34 cellular contexts compared by ENCODE assay signal in the genomic region with DNA sequence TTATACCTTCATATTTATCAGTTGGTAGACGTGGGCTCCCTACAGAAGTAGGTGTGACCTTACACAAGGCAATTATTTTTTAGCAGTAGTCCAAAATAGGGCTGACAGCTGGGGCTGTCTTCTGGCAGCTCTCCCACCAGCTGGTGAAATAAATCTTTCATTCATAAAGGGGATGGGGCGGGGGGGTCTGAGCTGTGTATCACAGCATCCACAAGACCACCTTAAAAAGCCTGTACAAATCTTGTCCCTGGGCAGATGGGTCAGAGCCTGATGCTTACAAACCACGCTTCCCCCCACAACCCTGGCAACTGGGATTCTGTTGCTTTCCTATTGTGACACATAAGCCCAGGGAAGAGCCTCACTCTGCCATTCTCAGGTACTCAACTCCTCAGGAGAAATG. TPM values are rescaled to one million over a fixed set of nuclear protein-coding genes. Genes with fewer than 3 reads are reported as not detected.
DNase-seq lines count a peak whose midpoint lies in the region; TF ChIP-seq lines count a peak whose summit lies in the region.
"Had no signal": no experiment of that assay in that cellular context is flagged by ENCODE, and none has a peak within 500 bp of the region (broad histone marks: within the 10 kb centered on the region; RNA-seq: fewer than 3 reads in every experiment).

No MANE protein-coding gene starts in this region.

- H3K9me2 ChIP-seq in hepatocyte (replicated peaks; ENCODE audit: insufficient read depth), result no peaks in the 10 kb centered on the region

- no peaks in the 10 kb centered on the region for H3K79me2 ChIP-seq in hepatocyte

- H3K4me3 ChIP-seq in hepatocyte, result no peak overlapping the region
- H3K4me3 ChIP-seq: adrenal gland, left ventricle myocardium inferior, Peyer's patch, tibial nerve had no signal

- no peaks in the 10 kb centered on the region for H3K36me3 ChIP-seq in hepatocyte (replicated peaks; ENCODE audit: insufficient read depth, low read depth)
- H3K36me3 ChIP-seq: adrenal gland, left ventricle myocardium inferior, Peyer's patch, tibial nerve had no signal

- no peak overlapping the region for H3K27ac ChIP-seq in hepatocyte
- H3K27ac ChIP-seq: adrenal gland, HL-60, left ventricle myocardium inferior, Peyer's patch, tibial nerve, VCaP had no signal

- TF ChIP-seq CTCF in hepatocyte (IDR thresholded peaks at IDR 0.05; ENCODE audit: poor library complexity), result no peak

- H3K4me1 ChIP-seq in hepatocyte (ENCODE audit: insufficient read depth), result no peaks in the 10 kb centered on the region
- H3K4me1 ChIP-seq: adrenal gland, tibial nerve had no signal

- no peak overlapping the region for H3K4me2 ChIP-seq in hepatocyte

- H3K9me3 ChIP-seq in hepatocyte (ENCODE audit: low read depth), result no peaks in the 10 kb centered on the region
- H3K9me3 ChIP-seq: adrenal gland, left ventricle myocardium inferior, Peyer's patch, tibial nerve had no signal

- H2AFZ ChIP-seq in hepatocyte, result no peak overlapping the region

- no peaks in the 10 kb centered on the region for H4K20me1 ChIP-seq in hepatocyte (ENCODE audit: insufficient read depth, poor library complexity, severe bottlenecking)

- WGBS in hepatocyte (ENCODE audit: low lambda C conversion rate, missing lambda C conversion rate), result 51% methylated on average over 3 of the region's 3 CpGs

- H3K27me3 ChIP-seq in hepatocyte, result no peaks in the 10 kb centered on the region
- H3K27me3 ChIP-seq: adrenal gland, Peyer's patch, tibial nerve had no signal

- DNase-seq in DMS 273 treated with DMSO at 0.1 percent for 48 hours (lab: John Stamatoyannopoulos, UW) (peak; percentile 43), LHCN-M2 (ENCODE audit: low read depth) (peak; percentile 51), NCI-H82 treated with DMSO at 0.1 percent for 48 hours (lab: John Stamatoyannopoulos, UW; ENCODE audit: unreplicated experiment) (peak; percentile 1), myocyte (ENCODE audit: low read depth) (peak; percentile 89), hepatocyte (ENCODE audit: low spot score) (no peak), NCI-H226 (no peak), NCI-H2107 treated with DMSO at 0.1 percent for 48 hours (lab: John Stamatoyannopoulos, UW; ENCODE audit: unreplicated experiment) (no peak)
- DNase-seq: activated CD4-positive, alpha-beta T cell treated with anti-CD3 and anti-CD28 coated beads for 36 hours; activated naive CD4-positive, alpha-beta T cell treated with Interleukin-2 at 50 U/mL for 16 hours; adrenal gland; DMS53; endodermal cell; head of caudate nucleus; KG1; left ventricle myocardium inferior; naive B cell; NCI-H1436; NCI-H2107; NCI-H510A; Peyer's patch; right cardiac atrium; SHP77 treated with DMSO at 0.1 percent for 48 hours; stimulated activated CD4-positive, alpha-beta T cell treated with anti-CD3 and anti-CD28 coated beads, Interleukin-1b, Interleukin-23, amount 100 ng/mL, for 48 hours; T-helper 9 cell had no signal

RNA-seq across cellular contexts. Expression of gene CSF2, which starts 19.7 kb away (rescaled TPM):
- total RNA-seq in LHCN-M2 (2014; rRNA removed) (not detected in 2 replicates), myocyte (not detected in 2 replicates), hepatocyte (1.0 TPM in 1 of 2 replicates, not detected in the other)
- 3.2 TPM for polyA plus RNA-seq in LHCN-M2 (2012)
- polyA plus RNA-seq in myocyte (2012), result not detected
- not detected in 2 replicates for polyA plus RNA-seq in hepatocyte
- total RNA-seq: endodermal cell, esophagus mucosa, left ventricle myocardium inferior, mesenteric fat pad, Peyer's patch, posterior vena cava, right cardiac atrium, tibial nerve had no signal
- polyA plus RNA-seq: adrenal gland, AG04450, BJ, right cardiac atrium had no signal

RNA-seq across cellular contexts. Expression of gene IL3, which starts 32.9 kb away (rescaled TPM):
- total RNA-seq in LHCN-M2 (2014; rRNA removed) (not detected in 2 replicates), myocyte (not detected in 2 replicates), hepatocyte (0.37 TPM in 1 of 2 replicates, not detected in the other)
- not detected for polyA plus RNA-seq in LHCN-M2 (2012)
- not detected for polyA plus RNA-seq in myocyte (2012)
- not detected in 2 replicates for polyA plus RNA-seq in hepatocyte
- total RNA-seq: adrenal gland, endodermal cell, esophagus mucosa, fibroblast of villous mesenchyme, left ventricle myocardium inferior, mesenteric fat pad, Peyer's patch, posterior vena cava, right cardiac atrium, tibial nerve had no signal
- polyA plus RNA-seq: adrenal gland, AG04450, BJ, keratinocyte, right cardiac atrium had no signal

Comparison
In these comparisons a context has a peak if more than half of its experiments do, and no peak if none do; other contexts are left out.
1. DNase-seq: peak in DMS 273 treated with DMSO at 0.1 percent for 48 hours (single experiment), LHCN-M2 (single experiment), NCI-H82 treated with DMSO at 0.1 percent for 48 hours (single experiment) and myocyte (single experiment); none in hepatocyte (single experiment), NCI-H226 (single experiment) and NCI-H2107 treated with DMSO at 0.1 percent for 48 hours (single experiment).